28 cellular contexts compared by ENCODE assay signal in genomic region chr7:116408166-116408565, GRCh38.
"Had no signal": no experiment of that assay in that cellular context is flagged by ENCODE, and none has a peak within 500 bp of the region (broad histone marks: within the 10 kb centered on the region; RNA-seq: fewer than 3 reads in every experiment).

No MANE protein-coding gene starts in this region.

- H3K36me3 ChIP-seq: transverse colon had no signal

- H3K9me3 Mint-ChIP-seq: activated CD4-positive, alpha-beta memory T cell treated with anti-CD3 and anti-CD28 coated beads, Interleukin-2, amount 10 ng/mL, durations not matched to agents 7 days and 5 days; activated CD4-positive, alpha-beta T cell treated with anti-CD3 and anti-CD28 coated beads, Interleukin-2, amount 10 ng/mL, durations not matched to agents 7 days and 5 days; activated naive CD4-positive, alpha-beta T cell treated with anti-CD3 and anti-CD28 coated beads, Interleukin-2, amount 10 ng/mL, durations not matched to agents 7 days and 5 days; activated naive CD8-positive, alpha-beta T cell treated with anti-CD3 and anti-CD28 coated beads, Interleukin-2, amount 10 ng/mL, durations not matched to agents 7 days and 5 days; activated T-cell treated with anti-CD3 and anti-CD28 coated beads, Interleukin-2, amount 50 U/mL, for 24 hours; effector memory CD8-positive, alpha-beta T cell; memory B cell; T-helper 1 cell treated with Interleukin-12 subunit alpha and Interleukin-12 subunit beta and Interleukin-4 antibody, amounts not matched to agents 30 μg/mL and 1 μg/mL, for 36 hours had no signal

- H3K27ac Mint-ChIP-seq: activated CD4-positive, alpha-beta memory T cell treated with anti-CD3 and anti-CD28 coated beads, Interleukin-2, amount 10 ng/mL, durations not matched to agents 7 days and 5 days; activated CD4-positive, alpha-beta T cell treated with anti-CD3 and anti-CD28 coated beads, Interleukin-2, amount 10 ng/mL, durations not matched to agents 7 days and 5 days; activated naive CD4-positive, alpha-beta T cell treated with anti-CD3 and anti-CD28 coated beads, Interleukin-2, amount 10 ng/mL, durations not matched to agents 7 days and 5 days; activated naive CD8-positive, alpha-beta T cell treated with anti-CD3 and anti-CD28 coated beads, Interleukin-2, amount 10 ng/mL, durations not matched to agents 7 days and 5 days; activated T-cell treated with anti-CD3 and anti-CD28 coated beads, Interleukin-2, amount 50 U/mL, for 24 hours; effector memory CD8-positive, alpha-beta T cell; memory B cell; naive thymus-derived CD8-positive, alpha-beta T cell; T-helper 1 cell treated with Interleukin-12 subunit alpha and Interleukin-12 subunit beta and Interleukin-4 antibody, amounts not matched to agents 30 μg/mL and 1 μg/mL, for 36 hours had no signal

- ATAC-seq: effector memory CD8-positive, alpha-beta T cell; esophagus mucosa; left colon; naive thymus-derived CD8-positive, alpha-beta T cell; stimulated activated naive CD8-positive, alpha-beta T cell treated with anti-CD3 and anti-CD28 coated beads, Interleukin-15, Interleukin-2, amounts not matched to agents 100 U/mL and 50 U/mL, for 24 hours had no signal

- H3K4me3 ChIP-seq: skin epidermis, testis, transverse colon had no signal

- H3K4me1 ChIP-seq: testis, transverse colon had no signal

- H3K27ac ChIP-seq: skin epidermis, testis, transverse colon had no signal

- H3K4me1 Mint-ChIP-seq: activated CD4-positive, alpha-beta memory T cell treated with anti-CD3 and anti-CD28 coated beads, Interleukin-2, amount 10 ng/mL, durations not matched to agents 7 days and 5 days; activated CD4-positive, alpha-beta T cell treated with anti-CD3 and anti-CD28 coated beads, Interleukin-2, amount 10 ng/mL, durations not matched to agents 7 days and 5 days; activated naive CD4-positive, alpha-beta T cell treated with anti-CD3 and anti-CD28 coated beads, Interleukin-2, amount 10 ng/mL, durations not matched to agents 7 days and 5 days; activated naive CD8-positive, alpha-beta T cell treated with anti-CD3 and anti-CD28 coated beads, Interleukin-2, amount 10 ng/mL, durations not matched to agents 7 days and 5 days; memory B cell; naive thymus-derived CD8-positive, alpha-beta T cell had no signal

- H3K9me3 ChIP-seq: testis, transverse colon had no signal

- H3K4me3 Mint-ChIP-seq: activated CD4-positive, alpha-beta memory T cell treated with anti-CD3 and anti-CD28 coated beads, Interleukin-2, amount 10 ng/mL, durations not matched to agents 7 days and 5 days; activated CD4-positive, alpha-beta T cell treated with anti-CD3 and anti-CD28 coated beads, Interleukin-2, amount 10 ng/mL, durations not matched to agents 7 days and 5 days; activated naive CD4-positive, alpha-beta T cell treated with anti-CD3 and anti-CD28 coated beads, Interleukin-2, amount 10 ng/mL, durations not matched to agents 7 days and 5 days; activated naive CD8-positive, alpha-beta T cell treated with anti-CD3 and anti-CD28 coated beads, Interleukin-2, amount 10 ng/mL, durations not matched to agents 7 days and 5 days; activated T-cell treated with anti-CD3 and anti-CD28 coated beads, Interleukin-2, amount 50 U/mL, for 24 hours; effector memory CD8-positive, alpha-beta T cell; memory B cell; naive thymus-derived CD8-positive, alpha-beta T cell; neural crest cell; T-helper 1 cell treated with Interleukin-12 subunit alpha and Interleukin-12 subunit beta and Interleukin-4 antibody, amounts not matched to agents 30 μg/mL and 1 μg/mL, for 36 hours had no signal

- H3K27me3 Mint-ChIP-seq: activated naive CD4-positive, alpha-beta T cell treated with anti-CD3 and anti-CD28 coated beads, Interleukin-2, amount 10 ng/mL, durations not matched to agents 7 days and 5 days; activated naive CD8-positive, alpha-beta T cell treated with anti-CD3 and anti-CD28 coated beads, Interleukin-2, amount 10 ng/mL, durations not matched to agents 7 days and 5 days had no signal

- H3K27me3 ChIP-seq: testis, transverse colon had no signal

- DNase-seq: activated CD4-positive, alpha-beta memory T cell treated with anti-CD3 and anti-CD28 coated beads, Interleukin-2, amount 10 ng/mL, durations not matched to agents 7 days and 5 days; activated CD4-positive, alpha-beta T cell treated with anti-CD3 and anti-CD28 coated beads, Interleukin-2, amount 10 ng/mL, durations not matched to agents 7 days and 5 days; activated CD4-positive, CD25-positive, alpha-beta regulatory T cell treated with anti-CD3 and anti-CD28 coated beads, Interleukin-2, amount 50 U/mL, for 72 hours; activated CD8-positive, alpha-beta memory T cell treated with anti-CD3 and anti-CD28 coated beads, Interleukin-2, amount 50 U/mL, for 48 hours; activated gamma-delta T cell; activated naive CD4-positive, alpha-beta T cell treated with anti-CD3 and anti-CD28 coated beads, Interleukin-2, amount 10 ng/mL, durations not matched to agents 7 days and 5 days; activated naive CD8-positive, alpha-beta T cell treated with anti-CD3 and anti-CD28 coated beads, Interleukin-2, amount 10 ng/mL, durations not matched to agents 7 days and 5 days; activated T-cell treated with anti-CD3 and anti-CD28 coated beads, Interleukin-2, amount 50 U/mL, for 24 hours; central memory CD4-positive, alpha-beta T cell; effector memory CD8-positive, alpha-beta T cell; foreskin fibroblast; head of caudate nucleus; hippocampal formation; kidney; left colon; naive thymus-derived CD8-positive, alpha-beta T cell; retina; stimulated activated CD4-positive, alpha-beta T cell treated with anti-CD3 and anti-CD28 coated beads, Interleukin-12 subunit alpha, Interleukin-12 subunit beta, amount 100 ng/mL, for 4 hours; stimulated activated CD4-positive, alpha-beta T cell treated with anti-CD3 and anti-CD28 coated beads, Interleukin-4, amount 100 ng/mL, for 1 hour; stimulated activated naive CD8-positive, alpha-beta T cell treated with anti-CD3 and anti-CD28 coated beads, Interleukin-15, Interleukin-2, amounts not matched to agents 100 U/mL and 50 U/mL, for 24 hours; T-helper 9 cell; testis; transverse colon had no signal

- H3K36me3 Mint-ChIP-seq: activated naive CD4-positive, alpha-beta T cell treated with anti-CD3 and anti-CD28 coated beads, Interleukin-2, amount 10 ng/mL, durations not matched to agents 7 days and 5 days; activated naive CD8-positive, alpha-beta T cell treated with anti-CD3 and anti-CD28 coated beads, Interleukin-2, amount 10 ng/mL, durations not matched to agents 7 days and 5 days; memory B cell; naive thymus-derived CD8-positive, alpha-beta T cell had no signal
